ENCODE assay signal across 14 cellular contexts in genomic region chr7:74199551-74200355, GRCh38. TPM values are rescaled to one million over a fixed set of nuclear protein-coding genes. Genes with fewer than 3 reads are reported as not detected.
DNase-seq lines count a peak whose midpoint lies in the region; ATAC-seq, FAIRE-seq and TF ChIP-seq lines count a peak whose summit lies in the region.
"Had no signal": no experiment of that assay in that cellular context is flagged by ENCODE, and none has a peak within 500 bp of the region (broad histone marks: within the 10 kb centered on the region; RNA-seq: fewer than 3 reads in every experiment).

No MANE protein-coding gene starts in this region.

- peak overlapping the region; percentile 19 for H3K27ac ChIP-seq in smooth muscle cell (ENCODE audit: low read depth)
- H3K27ac ChIP-seq: neutrophil had no signal

- H3K4me3 ChIP-seq in fibroblast of mammary gland (ENCODE audit: control insufficient read depth, low read depth, low read length) = no peak overlapping the region
- H3K4me3 ChIP-seq in smooth muscle cell = no peak overlapping the region
- H3K4me3 ChIP-seq in BE2C (ENCODE audit: low read depth, low read length) = no peak overlapping the region

- no peaks in the 10 kb centered on the region for H3K4me1 ChIP-seq in smooth muscle cell (ENCODE audit: low read depth)
- H3K4me1 ChIP-seq in BE2C = no peaks in the 10 kb centered on the region

- H3K4me2 ChIP-seq in smooth muscle cell = no peak overlapping the region

- H3F3A ChIP-seq in smooth muscle cell (ENCODE audit: low read depth) = peaks cover 8% of the 10 kb centered on the region

- ATAC-seq in GM18511 (IDR thresholded peaks at IDR 0.05; ENCODE audit: unreplicated experiment) = no peak

- 59% methylated on average over 19 of the region's 19 CpGs for WGBS in smooth muscle cell (ENCODE audit: low lambda C conversion rate)

- no peaks in the 10 kb centered on the region for H3K36me3 ChIP-seq in smooth muscle cell (ENCODE audit: low read depth)
- H3K36me3 ChIP-seq in BE2C = peaks cover 17% of the 10 kb centered on the region

- H4K20me1 ChIP-seq in smooth muscle cell (ENCODE audit: low read depth) = peaks cover 37% of the 10 kb centered on the region

- no peaks in the 10 kb centered on the region for H3K27me3 ChIP-seq in smooth muscle cell (ENCODE audit: low read depth)
- peaks cover 4% of the 10 kb centered on the region for H3K27me3 ChIP-seq in BE2C
- H3K27me3 ChIP-seq: neutrophil had no signal

- H3K79me2 ChIP-seq in smooth muscle cell (ENCODE audit: low read depth) = peaks cover under 1% of the 10 kb centered on the region

- H2AFZ ChIP-seq in smooth muscle cell (ENCODE audit: low read depth) = no peak overlapping the region

- no peak overlapping the region for H3K9ac ChIP-seq in smooth muscle cell (ENCODE audit: low read depth)

- FAIRE-seq in RCC 7860 (lab: Jason Lieb, UNC) = peak; percentile 71
- FAIRE-seq: frontal cortex had no signal

- DNase-seq in activated effector memory CD4-positive, alpha-beta T cell treated with anti-CD3 and anti-CD28 coated beads, Interleukin-2, amount 50 U/mL, for 16 hours = peak; percentile 30
- no peak for DNase-seq in activated effector memory CD4-positive, alpha-beta T cell treated with Interleukin-2 at 50 U/mL for 16 hours
- peak; percentile 76 for DNase-seq in RCC 7860 (ENCODE audit: low spot score)
- DNase-seq in fibroblast of mammary gland (ENCODE audit: low read depth) = peak; percentile 38
- no peak for DNase-seq in smooth muscle cell (lab: John Stamatoyannopoulos, UW; ENCODE audit: unreplicated experiment)
- DNase-seq in HPDE6-E6E7 (ENCODE audit: extremely low spot score) = no peak
- no peak for DNase-seq in BE2C
- DNase-seq: activated CD4-positive, alpha-beta T cell treated with anti-CD3 and anti-CD28 coated beads, Interleukin-2, amount 50 U/mL, for 1 hour; dermis blood vessel endothelial cell; NCI-H1048; NCI-H526 treated with DMSO at 0.1 percent for 48 hours had no signal

- no peak for TF ChIP-seq CTCF in fibroblast of mammary gland (conservative IDR thresholded peaks at IDR 0.05; ENCODE audit: control insufficient read depth, insufficient read depth, low read depth, low read length)
- no peak for TF ChIP-seq CTCF in smooth muscle cell (IDR thresholded peaks at IDR 0.05; ENCODE audit: borderline replicate concordance, insufficient read depth, poor library complexity, severe bottlenecking)
- no peak for TF ChIP-seq CTCF in BE2C (IDR thresholded peaks at IDR 0.05; ENCODE audit: low read depth, low read length)

- H3K9me3 ChIP-seq in smooth muscle cell (replicated peaks; ENCODE audit: low read depth) = no peaks in the 10 kb centered on the region
- no peaks in the 10 kb centered on the region for H3K9me3 ChIP-seq in BE2C
- H3K9me3 ChIP-seq: neutrophil had no signal

RNA-seq across cellular contexts. Expression of gene LAT2, which starts 10.1 kb away (rescaled TPM):
- total RNA-seq in smooth muscle cell = 0.54 TPM in 1 of 2 replicates, not detected in the other
- polyA plus RNA-seq in smooth muscle cell = 0.39 TPM in 1 of 2 replicates, not detected in the other
- 4.5 TPM for polyA plus RNA-seq in BE2C (2012; ENCODE audit: insufficient read depth, insufficient read length, low read depth)

RNA-seq across cellular contexts. Expression of gene EIF4H, which starts 25.6 kb away (rescaled TPM):
- total RNA-seq in smooth muscle cell = 168 and 198 TPM in 2 replicates
- polyA plus RNA-seq in smooth muscle cell = 222 and 241 TPM in 2 replicates
- polyA plus RNA-seq in BE2C (2012; ENCODE audit: insufficient read depth, insufficient read length, low read depth) = 286 TPM

RNA-seq across cellular contexts. Expression of gene RFC2, which starts 54.4 kb away (rescaled TPM):
- 12.9 and 29.4 TPM in 2 replicates for total RNA-seq in smooth muscle cell
- 20.5 and 28.9 TPM in 2 replicates for polyA plus RNA-seq in smooth muscle cell
- polyA plus RNA-seq in BE2C (2012; ENCODE audit: insufficient read depth, insufficient read length, low read depth) = 47.7 TPM

Comparison
In these comparisons a context has a peak if more than half of its experiments do, and no peak if none do; other contexts are left out.
1. DNase-seq: peak in activated effector memory CD4-positive, alpha-beta T cell treated with anti-CD3 and anti-CD28 coated beads, Interleukin-2, amount 50 U/mL, for 16 hours (single experiment), RCC 7860 (single experiment) and fibroblast of mammary gland (single experiment); none in activated effector memory CD4-positive, alpha-beta T cell treated with Interleukin-2 at 50 U/mL for 16 hours (single experiment), smooth muscle cell (single experiment), HPDE6-E6E7 (single experiment) and BE2C (single experiment).